In genomic region chr7:21819048-21819447, GRCh38 we compare ENCODE assay signal across 5 cellular contexts.
"Had no signal": no experiment of that assay in that cellular context is flagged by ENCODE, and none has a peak within 500 bp of the region (broad histone marks: within the 10 kb centered on the region; RNA-seq: fewer than 3 reads in every experiment).

No MANE protein-coding gene starts in this region.

- ATAC-seq: GM23338, HepG2 had no signal

- H3K4me3 Mint-ChIP-seq: GM23338, H9, IgD-negative memory B cell had no signal

- H3K9me3 Mint-ChIP-seq: GM23338, H9, IgD-negative memory B cell had no signal

- H3K4me1 Mint-ChIP-seq: GM23338, H9, IgD-negative memory B cell had no signal

- DNase-seq: H9, HCEC 1CT had no signal

- H3K27ac Mint-ChIP-seq: GM23338, H9, IgD-negative memory B cell had no signal

- H3K27me3 Mint-ChIP-seq: IgD-negative memory B cell had no signal
